In the genomic region with DNA sequence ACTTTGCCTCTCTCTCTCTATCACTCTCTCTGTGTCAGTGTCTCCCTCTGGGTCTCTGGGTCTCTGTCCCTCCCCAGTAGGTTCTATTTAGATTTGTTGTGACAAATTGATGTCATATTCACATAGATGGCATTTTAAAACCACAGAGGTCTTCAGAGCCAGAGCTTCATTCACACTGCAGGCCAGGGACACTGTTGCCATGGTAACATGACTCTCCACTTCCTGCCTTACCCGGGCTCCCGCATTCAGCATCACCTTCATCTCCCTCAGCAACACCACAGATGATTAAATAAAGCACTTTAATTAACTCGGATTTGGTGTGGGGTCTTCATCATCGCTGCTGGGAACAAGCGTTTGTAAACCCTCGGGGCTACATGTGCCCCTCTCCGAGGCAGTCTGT, we compare ENCODE assay signal across 13 cellular contexts.
DNase-seq lines count a peak whose midpoint lies in the region; ATAC-seq, FAIRE-seq and TF ChIP-seq lines count a peak whose summit lies in the region.
"Had no signal": no experiment of that assay in that cellular context is flagged by ENCODE, and none has a peak within 500 bp of the region (broad histone marks: within the 10 kb centered on the region; RNA-seq: fewer than 3 reads in every experiment).

No MANE protein-coding gene starts in this region.

- H3K36me3 ChIP-seq in K562 (ENCODE audit: control insufficient read depth, insufficient read depth, low read length), result no peaks in the 10 kb centered on the region

- no peaks in the 10 kb centered on the region for H3K79me2 ChIP-seq in K562 (ENCODE audit: control insufficient read depth, insufficient read depth, low read length)

- POLR2A ChIA-PET in K562 (lab: Yijun Ruan, JAX), result no interaction called here

- DNase-seq in stimulated activated CD4-positive, alpha-beta T cell treated with anti-CD3 and anti-CD28 coated beads, Interleukin-1b, Interleukin-23, amount 100 ng/mL, for 48 hours, result peak; percentile 16
- no peak for DNase-seq in stimulated activated CD4-positive, alpha-beta T cell treated with anti-CD3 and anti-CD28 coated beads, Interleukin-4, amount 100 ng/mL, for 24 hours
- DNase-seq in NCI-H345 (lab: John Stamatoyannopoulos, UW) (peak; percentile 56), K562 (ENCODE audit: extremely low read depth in 1 of 4, low spot score in 3 of 4) (no peak), superior temporal gyrus (ENCODE audit: extremely low spot score) (peak; percentile 35)
- DNase-seq: kidney had no signal

- 0% methylated on average over 7 of the region's 7 CpGs for WGBS in K562 (ENCODE audit: insufficient coverage, low coverage, missing lambda C conversion rate)

- no peaks in the 10 kb centered on the region; the same call in 1 of the 2 replicates for H3K9me3 ChIP-seq in K562 (replicated peaks; ENCODE audit: control insufficient read depth, insufficient read depth, low read depth, low read length)

- no peak overlapping the region for H3K4me2 ChIP-seq in K562 (ENCODE audit: insufficient read depth, low read length)

- H3K9ac ChIP-seq in K562 (ENCODE audit: insufficient read depth in 1 of 2, low read depth in 2 of 2, low read length in 2 of 2), result no peak overlapping the region

- no peak overlapping the region for H2AFZ ChIP-seq in K562 (ENCODE audit: low read depth, low read length)

- CTCF ChIA-PET in K562 (lab: Yijun Ruan, JAX; ENCODE audit: low intra/inter-chr PET ratio), result no interaction called here

- intact Hi-C loops in K562 (cut with micrococcal nuclease), result loop anchor here (10.0 kb wide), 1 partner anchor 204 kb away; no protein-coding TSS in a partner anchor

- H3K4me1 ChIP-seq in K562 (replicated peaks in 1 of 2; ENCODE audit: control insufficient read depth in 2 of 2, insufficient read depth in 2 of 2, low read length in 2 of 2), result no peaks in the 10 kb centered on the region

- BruUV-seq in K562 (replicated peaks; lab: Mats Ljungman, UMichigan), result no TSS peak

- no peak for TF ChIP-seq EP300 in K562 (IDR thresholded peaks at IDR 0.05; ENCODE audit: low read length)

- ATAC-seq in K562, result no peak
- ATAC-seq in GM21529 (IDR thresholded peaks at IDR 0.05; ENCODE audit: unreplicated experiment), result no peak
- ATAC-seq in GM19397 (IDR thresholded peaks at IDR 0.05; ENCODE audit: unreplicated experiment), result no peak
- no peak for ATAC-seq in GM21528 (IDR thresholded peaks at IDR 0.05; ENCODE audit: low FRiP score, unreplicated experiment)

- TF ChIP-seq RAD21 in K562 (CRISPR knock-in tag; conservative IDR thresholded peaks at IDR 0.05 in 1 of 2, IDR thresholded peaks at IDR 0.05 in 1 of 2), result no peak

- peaks cover 7% of the 10 kb centered on the region; the same call in 1 of the 2 replicates for H4K20me1 ChIP-seq in K562 (replicated peaks; ENCODE audit: control insufficient read depth, insufficient read depth, low read length)

- no peak for TF ChIP-seq POLR2A in K562 (conservative IDR thresholded peaks at IDR 0.05)

- TF ChIP-seq CTCF in K562 (IDR thresholded peaks at IDR 0.05 in 2 of 3, conservative IDR thresholded peaks at IDR 0.05 in 1 of 3; ENCODE audit: insufficient read depth in 2 of 3, low read depth in 1 of 3, low read length in 3 of 3), result no peak

- no peak overlapping the region for H3K4me3 ChIP-seq in K562
- H3K4me3 ChIP-seq: skin epidermis had no signal

- peaks cover 58 to 61% of the 10 kb centered on the region in 2 experiments for H3K27me3 ChIP-seq in K562 (ENCODE audit: control insufficient read depth in 2 of 2, insufficient read depth in 2 of 2, low read length in 2 of 2)

- no peak for FAIRE-seq in K562 (lab: Jason Lieb, UNC)
- FAIRE-seq: colon, G401.6, kidney, TTC549 had no signal

- H3K27ac ChIP-seq in K562 (ENCODE audit: extremely low read depth, low read depth, low read length), result no peak overlapping the region
- H3K27ac ChIP-seq: skin epidermis had no signal

- H3K9me1 ChIP-seq in K562 (ENCODE audit: control insufficient read depth, insufficient read depth, low read length), result no peaks in the 10 kb centered on the region

- in situ Hi-C loops in K562 (cut with MboI), result no loop called here

TF ChIP-seq in K562, 482 proteins besides CTCF, POLR2A, EP300 and RAD21 (continues in another document):
- TF ChIP-seq TAL1 (IDR thresholded peaks at IDR 0.05) (no peak), RFX1 (IDR thresholded peaks at IDR 0.05) (peak; percentile 94), ZNF146 (CRISPR knock-in tag; IDR thresholded peaks at IDR 0.05; ENCODE audit: unreplicated experiment) (no peak), UBTF (IDR thresholded peaks at IDR 0.05; ENCODE audit: borderline replicate concordance in 1 of 2, low read depth in 2 of 2, low read length in 2 of 2) (no peak), SFPQ (IDR thresholded peaks at IDR 0.05; ENCODE audit: low read depth, low read length) (no peak), HDAC8 (tag; IDR thresholded peaks at IDR 0.05) (no peak), GATAD2A (IDR thresholded peaks at IDR 0.05) (no peak), MEF2A (IDR thresholded peaks at IDR 0.05; ENCODE audit: control insufficient read depth, low read depth, low read length) (no peak), ZNF668 (CRISPR knock-in tag; IDR thresholded peaks at IDR 0.05) (no peak), RCOR1 (IDR thresholded peaks at IDR 0.05; ENCODE audit: borderline replicate concordance in 1 of 2, low read depth in 2 of 2, low read length in 2 of 2) (0 out of 4 replicates have a peak, but pooled peaks of 1 of the 2 experiments have one; percentile 8), CCAR2 (IDR thresholded peaks at IDR 0.05; ENCODE audit: low read depth, low read length) (no peak), DACH1 (IDR thresholded peaks at IDR 0.05; ENCODE audit: partially characterized antibody) (no peak), PHB (CRISPR knock-in tag; IDR thresholded peaks at IDR 0.05) (no peak), CREB3 (tag; conservative IDR thresholded peaks at IDR 0.05; ENCODE audit: low read depth) (no peak), MCM3 (IDR thresholded peaks at IDR 0.05) (no peak), CGGBP1 (CRISPR knock-in tag; IDR thresholded peaks at IDR 0.05) (no peak), MAFG (tag; conservative IDR thresholded peaks at IDR 0.05) (no peak), SP1 (CRISPR knock-in tag; IDR thresholded peaks at IDR 0.05) (no peak)
- TF ChIP-seq, protein P1, sequence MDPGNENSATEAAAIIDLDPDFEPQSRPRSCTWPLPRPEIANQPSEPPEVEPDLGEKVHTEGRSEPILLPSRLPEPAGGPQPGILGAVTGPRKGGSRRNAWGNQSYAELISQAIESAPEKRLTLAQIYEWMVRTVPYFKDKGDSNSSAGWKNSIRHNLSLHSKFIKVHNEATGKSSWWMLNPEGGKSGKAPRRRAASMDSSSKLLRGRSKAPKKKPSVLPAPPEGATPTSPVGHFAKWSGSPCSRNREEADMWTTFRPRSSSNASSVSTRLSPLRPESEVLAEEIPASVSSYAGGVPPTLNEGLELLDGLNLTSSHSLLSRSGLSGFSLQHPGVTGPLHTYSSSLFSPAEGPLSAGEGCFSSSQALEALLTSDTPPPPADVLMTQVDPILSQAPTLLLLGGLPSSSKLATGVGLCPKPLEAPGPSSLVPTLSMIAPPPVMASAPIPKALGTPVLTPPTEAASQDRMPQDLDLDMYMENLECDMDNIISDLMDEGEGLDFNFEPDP (CRISPR knock-in tag; IDR thresholded peaks at IDR 0.05), result no peak

Comparison
In these comparisons a context has a peak if more than half of its experiments do, and no peak if none do; other contexts are left out.
1. DNase-seq: peak in stimulated activated CD4-positive, alpha-beta T cell treated with anti-CD3 and anti-CD28 coated beads, Interleukin-1b, Interleukin-23, amount 100 ng/mL, for 48 hours (single experiment), NCI-H345 (single experiment) and superior temporal gyrus (single experiment); none in stimulated activated CD4-positive, alpha-beta T cell treated with anti-CD3 and anti-CD28 coated beads, Interleukin-4, amount 100 ng/mL, for 24 hours (single experiment) and K562 (0 of 4).